Comparison of ENCODE assay signal across 15 cellular contexts in the genomic region with DNA sequence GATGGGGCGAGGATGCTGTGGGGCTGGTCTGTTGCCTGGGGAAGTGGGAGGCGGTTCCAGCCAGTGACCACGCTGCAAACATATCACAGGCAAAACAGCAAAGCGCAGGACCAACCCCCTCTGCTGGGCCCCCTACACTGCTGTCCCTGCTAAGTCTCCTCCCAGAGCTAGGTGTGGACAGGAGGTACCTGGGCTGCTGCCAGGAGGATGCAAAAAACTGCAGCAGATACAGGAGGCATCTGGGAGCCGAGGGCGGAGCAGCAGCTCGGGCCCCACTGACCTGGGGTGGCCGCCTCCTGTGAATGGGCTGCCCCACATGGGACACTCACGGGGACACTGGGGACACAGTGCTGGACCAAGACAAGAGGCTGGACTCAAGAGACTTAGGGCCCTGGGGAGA.
"Had no signal": no experiment of that assay in that cellular context is flagged by ENCODE, and none has a peak within 500 bp of the region (broad histone marks: within the 10 kb centered on the region; RNA-seq: fewer than 3 reads in every experiment).

No MANE protein-coding gene starts in this region.

- H3K27ac Mint-ChIP-seq: activated T-cell treated with anti-CD3 and anti-CD28 coated beads, Interleukin-2, amount 50 U/mL, for 72 hours; endodermal cell; progenitor cell of endocrine pancreas; T-helper 1 cell treated with Interleukin-12 subunit alpha and Interleukin-12 subunit beta and Interleukin-4 antibody, amounts not matched to agents 30 μg/mL and 1 μg/mL, for 36 hours had no signal

- H3K4me3 ChIP-seq: adrenal gland, ascending aorta, esophagus muscularis mucosa, heart right ventricle, left lung, lung, ovary, tibial nerve had no signal

- H3K9me3 Mint-ChIP-seq: endodermal cell had no signal

- H3K4me1 ChIP-seq: ascending aorta had no signal

- H3K36me3 ChIP-seq: adrenal gland, ascending aorta, esophagus muscularis mucosa, heart right ventricle, left lung, neutrophil, ovary, tibial nerve had no signal

- H3K27ac ChIP-seq: adrenal gland, ascending aorta, esophagus muscularis mucosa, heart right ventricle, left lung, neutrophil, ovary, tibial nerve, VCaP had no signal

- H3K36me3 Mint-ChIP-seq: brain had no signal

- H3K27me3 ChIP-seq: adrenal gland, ascending aorta, neutrophil, ovary had no signal

- H3K4me3 Mint-ChIP-seq: activated T-cell treated with anti-CD3 and anti-CD28 coated beads, Interleukin-2, amount 50 U/mL, for 72 hours; brain; endodermal cell; T-helper 1 cell treated with Interleukin-12 subunit alpha and Interleukin-12 subunit beta and Interleukin-4 antibody, amounts not matched to agents 30 μg/mL and 1 μg/mL, for 36 hours had no signal

- H3K9me3 ChIP-seq: ovary had no signal
